1 cellular context compared by ENCODE assay signal in genomic region chr7:154795014-154795413, GRCh38.
TF ChIP-seq lines count a peak whose summit lies in the region.

No MANE protein-coding gene starts in this region.

TF ChIP-seq in GM23338, 12 proteins besides CTCF, POLR2A, EP300 and RAD21 (continued from another document):
- TF ChIP-seq REST (IDR thresholded peaks at IDR 0.05; ENCODE audit: unreplicated experiment) = no peak
- TF ChIP-seq STAT1 (IDR thresholded peaks at IDR 0.05; ENCODE audit: unreplicated experiment) = no peak
- no peak for TF ChIP-seq ZNF114 (CRISPR knock-in tag; IDR thresholded peaks at IDR 0.05)
- no peak for TF ChIP-seq JUNB (IDR thresholded peaks at IDR 0.05; ENCODE audit: unreplicated experiment)
- TF ChIP-seq CREB1 (CRISPR knock-in tag; IDR thresholded peaks at IDR 0.05; ENCODE audit: low read depth) = no peak
- TF ChIP-seq EZH2phosphoT487 (IDR thresholded peaks at IDR 0.05; ENCODE audit: unreplicated experiment) = no peak
- no peak for TF ChIP-seq EZH2 (IDR thresholded peaks at IDR 0.05; ENCODE audit: low read depth, unreplicated experiment)
- no peak for TF ChIP-seq POLR2AphosphoS5 (IDR thresholded peaks at IDR 0.05; ENCODE audit: low read depth)
